Comparison of ENCODE assay signal across 21 cellular contexts in genomic region chr14:95464524-95464923, GRCh38. TPM values are rescaled to one million over a fixed set of nuclear protein-coding genes. Genes with fewer than 3 reads are reported as not detected.
DNase-seq lines count a peak whose midpoint lies in the region; ATAC-seq, FAIRE-seq and TF ChIP-seq lines count a peak whose summit lies in the region.
"Had no signal": no experiment of that assay in that cellular context is flagged by ENCODE, and none has a peak within 500 bp of the region (broad histone marks: within the 10 kb centered on the region; RNA-seq: fewer than 3 reads in every experiment).

No MANE protein-coding gene starts in this region.

- no peak for TF ChIP-seq POLR2A in GM12891 (IDR thresholded peaks at IDR 0.05; ENCODE audit: low read depth, low read length)

- intact Hi-C loops in activated B cell treated with CpG ODN at 0.5 μM for 24 hours (cut with micrococcal nuclease): loop anchor here (2.0 to 5.0 kb wide), 2 partner anchors 33 to 52 kb away; partner anchors contain the start of gene SYNE3

- CTCF ChIA-PET in activated B cell treated with CpG ODN at 0.5 μM for 24 hours (lab: Charles Lee): interaction anchor here (1.0 to 2.5 kb wide), 8 partner anchors 13 to 63 kb away, joined by 3 to 9 read pairs (median 6); partner anchors contain the start of gene SYNE3

- peak; percentile 53 for ATAC-seq in activated B cell treated with CpG ODN at 0.5 μM for 24 hours (ENCODE audit: low read depth)
- ATAC-seq in naive B cell (ENCODE audit: low read depth in 2 of 2): peak; percentile 66 to 69
- no peak for ATAC-seq in GM18907 (IDR thresholded peaks at IDR 0.05; ENCODE audit: unreplicated experiment)
- ATAC-seq: body of pancreas, Right ventricle myocardium inferior had no signal

- peaks cover 29% of the 10 kb centered on the region for H3K4me1 Mint-ChIP-seq in T-helper 1 cell treated with Interleukin-12 subunit alpha and Interleukin-12 subunit beta and Interleukin-4 antibody, amounts not matched to agents 30 μg/mL and 1 μg/mL, for 36 hours (ENCODE audit: low read depth)
- H3K4me1 Mint-ChIP-seq in activated B cell treated with CpG ODN at 0.5 μM for 24 hours (peaks cover 48% of the 10 kb centered on the region), naive B cell (peaks cover 47 to 55% (median 53%) of the 10 kb centered on the region in 3 donors)

- H3K27ac Mint-ChIP-seq in T-helper 1 cell treated with Interleukin-12 subunit alpha and Interleukin-12 subunit beta and Interleukin-4 antibody, amounts not matched to agents 30 μg/mL and 1 μg/mL, for 36 hours: peak overlapping the region; percentile 69
- H3K27ac Mint-ChIP-seq in activated B cell treated with CpG ODN at 0.5 μM for 24 hours: peak overlapping the region; percentile 90
- H3K27ac Mint-ChIP-seq in naive B cell: peak overlapping the region; percentile 61 to 98 (median 96)
- H3K27ac Mint-ChIP-seq: progenitor cell of endocrine pancreas had no signal

- peaks cover 45% of the 10 kb centered on the region for H3K36me3 Mint-ChIP-seq in T-helper 1 cell treated with Interleukin-12 subunit alpha and Interleukin-12 subunit beta and Interleukin-4 antibody, amounts not matched to agents 30 μg/mL and 1 μg/mL, for 36 hours (ENCODE audit: low read depth)
- H3K36me3 Mint-ChIP-seq in activated B cell treated with CpG ODN at 0.5 μM for 24 hours (ENCODE audit: low read depth) (peaks cover 80% of the 10 kb centered on the region), naive B cell (peaks cover 6 to 30% of the 10 kb centered on the region in 2 donors)

- no peaks in the 10 kb centered on the region for H3K27me3 Mint-ChIP-seq in T-helper 1 cell treated with Interleukin-12 subunit alpha and Interleukin-12 subunit beta and Interleukin-4 antibody, amounts not matched to agents 30 μg/mL and 1 μg/mL, for 36 hours (ENCODE audit: low read depth)
- no peaks in the 10 kb centered on the region for H3K27me3 Mint-ChIP-seq in activated B cell treated with CpG ODN at 0.5 μM for 24 hours
- no peaks in the 10 kb centered on the region for H3K27me3 Mint-ChIP-seq in naive B cell

- POLR2A ChIA-PET in activated B cell treated with CpG ODN at 0.5 μM for 24 hours (lab: Charles Lee): interaction anchor here (0.8 to 2.7 kb wide), 8 partner anchors 9 to 58 kb away, joined by 3 to 21 read pairs (median 4); partner anchors contain the start of gene SYNE3

- peak overlapping the region; percentile 19 for H3K4me3 Mint-ChIP-seq in T-helper 1 cell treated with Interleukin-12 subunit alpha and Interleukin-12 subunit beta and Interleukin-4 antibody, amounts not matched to agents 30 μg/mL and 1 μg/mL, for 36 hours
- H3K4me3 Mint-ChIP-seq in activated B cell treated with CpG ODN at 0.5 μM for 24 hours (peak overlapping the region; percentile 53), naive B cell (peak overlapping the region in 6 of 8 donors; percentile 6 to 87 (median 66))
- H3K4me3 Mint-ChIP-seq: CD14-positive monocyte had no signal

- H3K9me3 Mint-ChIP-seq in T-helper 1 cell treated with Interleukin-12 subunit alpha and Interleukin-12 subunit beta and Interleukin-4 antibody, amounts not matched to agents 30 μg/mL and 1 μg/mL, for 36 hours: no peaks in the 10 kb centered on the region
- H3K9me3 Mint-ChIP-seq in activated B cell treated with CpG ODN at 0.5 μM for 24 hours (no peaks in the 10 kb centered on the region), naive B cell (no peaks in the 10 kb centered on the region)
- H3K9me3 Mint-ChIP-seq: CD14-positive monocyte had no signal

- no peak for DNase-seq in T-helper 1 cell
- DNase-seq in GM12891 (ENCODE audit: insufficient read length, low spot score): no peak
- DNase-seq in activated B cell treated with CpG ODN at 0.5 μM for 24 hours: no peak
- peak; percentile 55 for DNase-seq in naive B cell
- no peak for DNase-seq in GM20000 (ENCODE audit: low spot score)
- no peak for DNase-seq in NCI-H2227 (lab: John Stamatoyannopoulos, UW; ENCODE audit: unreplicated experiment)
- DNase-seq: activated CD4-positive, alpha-beta T cell treated with anti-CD3 and anti-CD28 coated beads, Interleukin-2, amount 50 U/mL, for 48 hours; activated effector memory CD4-positive, alpha-beta T cell treated with anti-CD3 and anti-CD28 coated beads, Interleukin-2, amount 50 U/mL, for 16 hours; body of pancreas; dermis blood vessel endothelial cell; IMR-90; NCI-H1092 treated with DMSO at 0.1 percent for 48 hours; NCI-H2171 treated with DMSO at 0.1 percent for 48 hours; stomach had no signal

- FAIRE-seq in GM12891 (lab: Jason Lieb, UNC): peak; percentile 16
- FAIRE-seq: A204.1, urothelium cell line had no signal

- TF ChIP-seq CTCF in activated B cell treated with CpG ODN at 0.5 μM for 24 hours (IDR thresholded peaks at IDR 0.05): no peak
- TF ChIP-seq CTCF in GM20000 (IDR thresholded peaks at IDR 0.05; ENCODE audit: extremely low read depth, missing control alignments): no peak

TF ChIP-seq in GM12891, 5 proteins besides CTCF, POLR2A, EP300 and RAD21:
- TF ChIP-seq SPI1 (IDR thresholded peaks at IDR 0.05; ENCODE audit: low read depth, low read length) (no peak), POU2F2 (IDR thresholded peaks at IDR 0.05; ENCODE audit: low read depth, low read length) (no peak), POLR2AphosphoS5 (IDR thresholded peaks at IDR 0.05; ENCODE audit: low read depth, low read length) (no peak), TAF1 (IDR thresholded peaks at IDR 0.05; ENCODE audit: low read depth, low read length) (no peak), PAX5 (IDR thresholded peaks at IDR 0.05; ENCODE audit: insufficient read depth, low read length, severe bottlenecking) (no peak)

RNA-seq across cellular contexts. Expression of gene SYNE3, which starts 51.9 kb away (rescaled TPM):
- 2.6 TPM for polyA plus RNA-seq in GM12891 (2012; ENCODE audit: low read depth, missing spikeins)
- total RNA-seq in activated B cell treated with CpG ODN at 0.5 μM for 24 hours: 95.6 and 104 TPM in 2 replicates
- polyA plus RNA-seq in naive B cell (ENCODE audit: low read depth in 6 of 6): 1 to 10 TPM in 5 of 6 donors, under 1 TPM in 1; 0.71 to 9.4 (median 5.3) TPM
